ENCODE assay signal across 25 cellular contexts in the genomic region with DNA sequence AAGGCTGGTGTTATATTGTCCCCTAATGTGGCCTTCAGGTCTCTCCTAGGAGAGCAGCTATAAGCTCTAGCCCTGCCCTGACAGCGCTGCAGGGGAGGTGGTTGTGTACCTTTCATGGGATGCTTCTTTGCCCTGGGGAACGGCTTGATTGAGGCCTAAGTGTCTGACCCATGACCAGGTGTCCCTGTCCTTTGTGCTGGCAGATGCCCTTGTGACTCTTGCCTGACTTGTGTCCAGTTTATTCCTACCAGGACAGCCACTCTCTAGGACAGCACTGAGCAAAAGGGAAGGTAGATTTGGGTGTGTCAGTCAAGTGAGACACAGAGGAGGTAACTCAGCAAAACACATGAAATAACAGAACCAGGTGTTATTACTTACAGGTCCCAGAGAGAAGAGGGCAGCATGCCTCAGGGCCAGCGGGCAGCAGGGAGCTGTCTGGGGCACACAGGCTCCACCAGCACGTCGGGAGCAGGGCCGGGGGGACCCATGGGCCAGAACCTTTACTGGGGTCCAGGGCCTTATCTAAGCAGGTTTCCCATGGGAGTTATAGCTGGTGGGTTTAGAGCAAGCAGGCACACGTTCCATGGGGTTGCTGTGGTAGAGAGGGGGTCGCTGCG. TPM values are rescaled to one million over a fixed set of nuclear protein-coding genes. Genes with fewer than 3 reads are reported as not detected.
"Had no signal": no experiment of that assay in that cellular context is flagged by ENCODE, and none has a peak within 500 bp of the region (broad histone marks: within the 10 kb centered on the region; RNA-seq: fewer than 3 reads in every experiment).

No MANE protein-coding gene starts in this region.

- H3K36me3 ChIP-seq: left ventricle myocardium inferior, prostate gland, stomach, thoracic aorta had no signal

- ATAC-seq: activated CD8-positive, alpha-beta T cell treated with anti-CD3 and anti-CD28 coated beads, Interleukin-2, amount 10 ng/mL, durations not matched to agents 7 days and 5 days; activated T-cell treated with anti-CD3 and anti-CD28 coated beads, Interleukin-2, amount 50 U/mL, for 72 hours; right cardiac atrium had no signal

- H3K4me3 Mint-ChIP-seq: activated CD4-positive, alpha-beta T cell treated with anti-CD3 and anti-CD28 coated beads, Interleukin-2, amount 10 ng/mL, durations not matched to agents 24 days and 14 days; activated CD8-positive, alpha-beta T cell treated with anti-CD3 and anti-CD28 coated beads, Interleukin-2, amount 10 ng/mL, durations not matched to agents 7 days and 5 days; activated naive CD8-positive, alpha-beta T cell; activated T-cell treated with anti-CD3 and anti-CD28 coated beads, Interleukin-2, amount 50 U/mL, for 72 hours; brain; natural killer cell treated with Interleukin-12 subunit alpha and Interleukin-12 subunit beta and Interleukin-15 and Interleukin-18, amount 100 ng/mL, for 72 hours; T-helper 2 cell treated with Interferon-gamma antibody and Interleukin-4, amounts not matched to agents 5 μg/mL and 100 μg/mL, for 36 hours had no signal

- H3K9me3 ChIP-seq: prostate gland, thoracic aorta had no signal

- H3K27ac ChIP-seq: left ventricle myocardium inferior, skin epidermis, thoracic aorta had no signal

- H3K27ac Mint-ChIP-seq: activated CD4-positive, alpha-beta T cell treated with anti-CD3 and anti-CD28 coated beads, Interleukin-2, amount 10 ng/mL, durations not matched to agents 24 days and 14 days; activated CD8-positive, alpha-beta T cell treated with anti-CD3 and anti-CD28 coated beads, Interleukin-2, amount 10 ng/mL, durations not matched to agents 7 days and 5 days; activated naive CD8-positive, alpha-beta T cell; activated T-cell treated with anti-CD3 and anti-CD28 coated beads, Interleukin-2, amount 50 U/mL, for 72 hours; natural killer cell treated with Interleukin-12 subunit alpha and Interleukin-12 subunit beta and Interleukin-15 and Interleukin-18, amount 100 ng/mL, for 72 hours; T-helper 2 cell treated with Interferon-gamma antibody and Interleukin-4, amounts not matched to agents 5 μg/mL and 100 μg/mL, for 36 hours had no signal

- H3K36me3 Mint-ChIP-seq: activated naive CD8-positive, alpha-beta T cell; brain; natural killer cell treated with Interleukin-12 subunit alpha and Interleukin-12 subunit beta and Interleukin-15 and Interleukin-18, amount 100 ng/mL, for 72 hours had no signal

- H3K4me3 ChIP-seq: left ventricle myocardium inferior, prostate gland, skin epidermis, stomach, thoracic aorta had no signal

- DNase-seq: activated CD4-positive, alpha-beta T cell treated with anti-CD3 and anti-CD28 coated beads, Interleukin-2, amount 10 ng/mL, durations not matched to agents 24 days and 14 days; activated CD4-positive, CD25-positive, alpha-beta regulatory T cell; activated CD8-positive, alpha-beta memory T cell treated with anti-CD3 and anti-CD28 coated beads, Interleukin-2, amount 50 U/mL, for 48 hours; activated CD8-positive, alpha-beta T cell treated with anti-CD3 and anti-CD28 coated beads, Interleukin-2, amount 10 ng/mL, durations not matched to agents 7 days and 5 days; activated gamma-delta T cell; activated T-cell treated with anti-CD3 and anti-CD28 coated beads, Interleukin-2, amount 50 U/mL, for 72 hours; amniotic stem cell; cerebellar nuclear complex; effector CD8-positive, alpha-beta T cell; foreskin fibroblast; hippocampal formation; left ventricle myocardium inferior; mesendoderm; nucleus accumbens; right cardiac atrium; stimulated activated CD4-positive, alpha-beta T cell treated with anti-CD3 and anti-CD28 coated beads, Interleukin-4, amount 100 ng/mL, for 4 hours; stimulated activated CD8-positive, alpha-beta memory T cell treated with anti-CD3 and anti-CD28 coated beads, Interleukin-4, amount 100 ng/mL, for 48 hours; stomach had no signal

- H3K9me3 Mint-ChIP-seq: activated CD4-positive, alpha-beta T cell treated with anti-CD3 and anti-CD28 coated beads, Interleukin-2, amount 10 ng/mL, durations not matched to agents 24 days and 14 days; natural killer cell treated with Interleukin-12 subunit alpha and Interleukin-12 subunit beta and Interleukin-15 and Interleukin-18, amount 100 ng/mL, for 72 hours; T-helper 2 cell treated with Interferon-gamma antibody and Interleukin-4, amounts not matched to agents 5 μg/mL and 100 μg/mL, for 36 hours had no signal

RNA-seq across cellular contexts. Expression of a gene that starts 10.7 kb away (rescaled TPM):
- total RNA-seq: activated CD8-positive, alpha-beta T cell treated with anti-CD3 and anti-CD28 coated beads, Interleukin-2, amount 10 ng/mL, durations not matched to agents 7 days and 5 days had no signal
